Comparison of ENCODE assay signal across 14 cellular contexts in the genomic region with DNA sequence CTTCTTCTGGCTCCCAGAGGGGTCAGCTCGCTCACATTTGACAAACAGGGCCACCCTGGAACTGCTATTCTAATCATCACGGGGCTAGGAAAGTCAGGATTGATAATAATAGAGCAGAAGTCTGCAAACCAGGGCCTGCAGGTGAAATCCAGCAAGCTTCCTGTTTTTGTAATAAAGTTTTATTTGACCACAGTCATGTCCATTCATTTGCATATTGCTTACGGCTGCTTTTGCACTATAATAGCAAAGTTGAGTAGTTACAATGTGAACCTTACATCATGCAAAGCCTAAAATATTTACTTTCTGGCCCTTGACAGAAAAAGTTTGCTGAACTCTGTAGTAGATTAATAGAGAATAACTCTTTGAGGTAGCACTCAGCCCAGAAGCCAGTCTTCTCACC.
DNase-seq lines count a peak whose midpoint lies in the region; ATAC-seq lines count a peak whose summit lies in the region.
"Had no signal": no experiment of that assay in that cellular context is flagged by ENCODE, and none has a peak within 500 bp of the region (broad histone marks: within the 10 kb centered on the region; RNA-seq: fewer than 3 reads in every experiment).

No MANE protein-coding gene starts in this region.

- H3K4me1 ChIP-seq in neuronal stem cell (ENCODE audit: control insufficient read depth in 2 of 2, insufficient read depth in 1 of 2, low read depth in 1 of 2, low read length in 2 of 2), result peaks cover 0 to 3% of the 10 kb centered on the region in 2 donors
- H3K4me1 ChIP-seq: prostate gland, vagina had no signal

- H2BK5ac ChIP-seq in neuronal stem cell (ENCODE audit: low read length), result no peak overlapping the region

- no peak overlapping the region for H3K18ac ChIP-seq in neuronal stem cell (ENCODE audit: low read length)

- no peak overlapping the region for H2BK12ac ChIP-seq in neuronal stem cell (ENCODE audit: low read length)

- H3K4ac ChIP-seq in neuronal stem cell (ENCODE audit: low read length), result no peak overlapping the region

- no peak overlapping the region for H3K23ac ChIP-seq in neuronal stem cell (ENCODE audit: low read depth, low read length, poor library complexity)

- DNase-seq in NAMALWA (ENCODE audit: low spot score) (peak; percentile 34), neuronal stem cell (ENCODE audit: low spot score) (no peak), GM03348 (ENCODE audit: low spot score) (no peak), UCSD-AML1 (lab: John Stamatoyannopoulos, UW; ENCODE audit: unreplicated experiment) (no peak)
- DNase-seq: central memory CD4-positive, alpha-beta T cell; NCI-H1048; NK-92 treated with Interleukin-12 subunit alpha and Interleukin-12 subunit beta, amount 100 ng/mL, for 24 hours; Right ventricle myocardium superior; stimulated activated CD4-positive, alpha-beta T cell treated with anti-CD3 and anti-CD28 coated beads, Interleukin-12 subunit alpha, Interleukin-12 subunit beta, amount 100 ng/mL, for 4 hours had no signal

- no peaks in the 10 kb centered on the region for H3K79me1 ChIP-seq in neuronal stem cell (ENCODE audit: low read depth, low read length)

- no peak overlapping the region for H4K8ac ChIP-seq in neuronal stem cell (ENCODE audit: low read depth, low read length)

- no peak overlapping the region for H3K14ac ChIP-seq in neuronal stem cell (ENCODE audit: low read length)

- no peak overlapping the region for H2BK120ac ChIP-seq in neuronal stem cell (ENCODE audit: low read depth, low read length)

- H4K91ac ChIP-seq in neuronal stem cell (ENCODE audit: low read depth, low read length, poor library complexity), result no peak overlapping the region

- no peaks in the 10 kb centered on the region for H3K36me3 ChIP-seq in neuronal stem cell (replicated peaks in 1 of 2; ENCODE audit: control insufficient read depth in 2 of 2, insufficient read depth in 2 of 2, low read length in 2 of 2)
- H3K36me3 ChIP-seq: prostate gland, vagina had no signal

- H2AFZ ChIP-seq in neuronal stem cell (ENCODE audit: low read length), result peak overlapping the region; percentile 67

- no peak overlapping the region for H2AK5ac ChIP-seq in neuronal stem cell (ENCODE audit: low read depth, low read length)

- H3K9ac ChIP-seq in neuronal stem cell (ENCODE audit: low read depth, low read length, poor library complexity), result no peak overlapping the region

- no peak overlapping the region for H2BK15ac ChIP-seq in neuronal stem cell (ENCODE audit: low read length)

- H3K4me2 ChIP-seq in neuronal stem cell (ENCODE audit: insufficient read depth, low read length, poor library complexity, severe bottlenecking), result no peak overlapping the region

- no peaks in the 10 kb centered on the region for H3K9me3 ChIP-seq in neuronal stem cell (replicated peaks in 1 of 2; ENCODE audit: control insufficient read depth in 2 of 2, insufficient read depth in 1 of 2, low read depth in 1 of 2, low read length in 2 of 2)
- H3K9me3 ChIP-seq: prostate gland, vagina had no signal

- no peaks in the 10 kb centered on the region for H3K27me3 ChIP-seq in neuronal stem cell (ENCODE audit: control insufficient read depth in 3 of 3, insufficient read depth in 3 of 3, low read depth in 1 of 3, low read length in 3 of 3)
- H3K27me3 ChIP-seq: vagina had no signal

- no peak overlapping the region for H3K4me3 ChIP-seq in neuronal stem cell (ENCODE audit: low read length in 2 of 2)
- H3K4me3 ChIP-seq: prostate gland, vagina had no signal

- WGBS in neuronal stem cell (ENCODE audit: extremely low coverage in 2 of 2, insufficient read length in 2 of 2, insufficient replicate concordance in 1 of 2), 2 donors, result no CpG with 5 or more reads among the region's 3 CpGs

- no peak overlapping the region for H3K27ac ChIP-seq in neuronal stem cell (replicated peaks; ENCODE audit: low read length)
- H3K27ac ChIP-seq: prostate gland, vagina had no signal

- peak; percentile 15 for ATAC-seq in GM19395 (IDR thresholded peaks at IDR 0.05; ENCODE audit: unreplicated experiment)
- peak; percentile 20 for ATAC-seq in HG02763 (IDR thresholded peaks at IDR 0.05; ENCODE audit: unreplicated experiment)
- ATAC-seq in GM19035 (IDR thresholded peaks at IDR 0.05; ENCODE audit: unreplicated experiment), result no peak
